In genomic region chr21:16588433-16588860, GRCh38 we compare ENCODE assay signal across 8 cellular contexts.
DNase-seq lines count a peak whose midpoint lies in the region; ATAC-seq, FAIRE-seq and TF ChIP-seq lines count a peak whose summit lies in the region.

No MANE protein-coding gene starts in this region.

- no peaks in the 10 kb centered on the region for H3K36me3 ChIP-seq in bronchial epithelial cell (ENCODE audit: control insufficient read depth, insufficient read depth, low read length)

- CTCF ChIA-PET in AG04449 (lab: Yijun Ruan, JAX): no interaction called here

- peak overlapping the region; percentile 54 for H3K4me3 ChIP-seq in AG04449 (ENCODE audit: low read depth, low read length)
- peak overlapping the region; percentile 39 for H3K4me3 ChIP-seq in bronchial epithelial cell (ENCODE audit: low read depth, low read length)
- peak overlapping the region; percentile 10 to 38 (median 25) for H3K4me3 ChIP-seq in skin epidermis

- TF ChIP-seq CTCF in AG04449 (IDR thresholded peaks at IDR 0.05; ENCODE audit: insufficient read depth, low read length, missing control alignments) (no peak), bronchial epithelial cell (IDR thresholded peaks at IDR 0.05; ENCODE audit: insufficient read depth, low read length, severe bottlenecking) (no peak)

- peak overlapping the region in 20 of 21 experiments; percentile 72 to 92 (median 82) for H3K27ac ChIP-seq in skin epidermis

- H3K27me3 ChIP-seq in bronchial epithelial cell (ENCODE audit: control insufficient read depth, insufficient read depth, low read length): no peaks in the 10 kb centered on the region

- FAIRE-seq in bronchial epithelial cell (lab: Jason Lieb, UNC): no peak

- POLR2A ChIA-PET in AG04449 (lab: Yijun Ruan, JAX): no interaction called here

- ATAC-seq in HG03108 (IDR thresholded peaks at IDR 0.05; ENCODE audit: unreplicated experiment) (no peak), GM21737 (IDR thresholded peaks at IDR 0.05; ENCODE audit: unreplicated experiment) (no peak)

- DNase-seq in AG04449 (ENCODE audit: low read depth, low spot score) (peak; percentile 49), NCI-H128 (lab: John Stamatoyannopoulos, UW; ENCODE audit: unreplicated experiment) (peak; percentile 39), bronchial epithelial cell (ENCODE audit: low read depth) (peak; percentile 82), iPS-NIHi11 (ENCODE audit: low spot score) (peak; percentile 38)
- no peak for DNase-seq in stimulated activated CD4-positive, alpha-beta T cell treated with anti-CD3 and anti-CD28 coated beads, Interleukin-2, amount 100 ng/mL, for 48 hours

Comparison
In these comparisons a context has a peak if more than half of its experiments do, and no peak if none do; other contexts are left out.
1. DNase-seq: peak in AG04449 (single experiment), NCI-H128 (single experiment), bronchial epithelial cell (single experiment) and iPS-NIHi11 (single experiment); none in stimulated activated CD4-positive, alpha-beta T cell treated with anti-CD3 and anti-CD28 coated beads, Interleukin-2, amount 100 ng/mL, for 48 hours (0 of 2).
2. Peak in every context shown above with its lines, with median percentiles within 50 percentile points of each other: H3K4me3 ChIP-seq.